Comparison of ENCODE assay signal across 8 cellular contexts in genomic region chr11:57476883-57477506, GRCh38. TPM values are rescaled to one million over a fixed set of nuclear protein-coding genes. Genes with fewer than 3 reads are reported as not detected.
A peak's percentile ranks its signal among the peaks of the same experiment; 100 is the strongest.
DNase-seq lines count a peak whose midpoint lies in the region; ATAC-seq and TF ChIP-seq lines count a peak whose summit lies in the region.

No MANE protein-coding gene starts in this region.

- no peak for DNase-seq in A673 (ENCODE audit: low spot score)
- DNase-seq in SK-N-SH, result no peak
- DNase-seq in NCI-H1436 treated with DMSO at 0.1 percent for 48 hours (lab: John Stamatoyannopoulos, UW), result no peak
- no peak for DNase-seq in OCI-M2 (lab: John Stamatoyannopoulos, UW; ENCODE audit: unreplicated experiment)

- no TSS peak for BruUV-seq in A673 (replicated peaks; lab: Mats Ljungman, UMichigan)

- TF ChIP-seq CTCF in A673 (conservative IDR thresholded peaks at IDR 0.05; ENCODE audit: low read depth, low read length), result peak; percentile 20; the same call in 1 of the 2 replicates
- TF ChIP-seq CTCF in SK-N-SH (IDR thresholded peaks at IDR 0.05), result peak; percentile 28; the same call in 1 of the 2 replicates

- ATAC-seq in GM18502 (IDR thresholded peaks at IDR 0.05; ENCODE audit: poor library complexity, unreplicated experiment), result peak; percentile 44
- peak; percentile 60 for ATAC-seq in HG02943 (IDR thresholded peaks at IDR 0.05; ENCODE audit: low read depth, unreplicated experiment)

- TF ChIP-seq EP300 in SK-N-SH (IDR thresholded peaks at IDR 0.05; ENCODE audit: borderline replicate concordance in 1 of 2, low read depth in 1 of 2, low read length in 1 of 2), result no peak

- peak overlapping the region; percentile 11; the same call in 1 of the 2 replicates for H2AFZ ChIP-seq in SK-N-SH (ENCODE audit: low read depth)

- H3K4me3 ChIP-seq in A673 (ENCODE audit: low read depth, low read length, poor library complexity, severe bottlenecking), result no peak overlapping the region
- peak overlapping the region in 1 of 2 experiments; percentile 29; a peak in 2 of 4 replicates for H3K4me3 ChIP-seq in SK-N-SH (ENCODE audit: low read depth in 2 of 2, low read length in 1 of 2)
- peak overlapping the region; percentile 22 for H3K4me3 ChIP-seq in ectodermal cell (ENCODE audit: insufficient read depth, low read depth, low read length)
- H3K4me3 ChIP-seq in mononuclear cell (ENCODE audit: low read length), result peak overlapping the region; percentile 32

- H3K27me3 ChIP-seq in A673 (replicated peaks; ENCODE audit: insufficient read depth, low read depth, low read length, poor library complexity) (peaks cover 4% of the 10 kb centered on the region), SK-N-SH (ENCODE audit: insufficient read depth) (peaks cover 14% of the 10 kb centered on the region), ectodermal cell (ENCODE audit: control insufficient read depth, insufficient read depth, low read length, poor library complexity, severe bottlenecking) (peaks cover 72% of the 10 kb centered on the region), mononuclear cell (ENCODE audit: insufficient read depth, low read length) (no peaks in the 10 kb centered on the region)

- H3K9ac ChIP-seq in SK-N-SH, result no peak overlapping the region

- no peaks in the 10 kb centered on the region for H3K79me2 ChIP-seq in SK-N-SH (ENCODE audit: insufficient read depth)

- H3K9me2 ChIP-seq in SK-N-SH, result no peaks in the 10 kb centered on the region

- no peak for TF ChIP-seq RAD21 in SK-N-SH (IDR thresholded peaks at IDR 0.05; ENCODE audit: low read length)

- H3K9me3 ChIP-seq in A673 (ENCODE audit: low read depth, low read length, poor library complexity, severe bottlenecking) (no peaks in the 10 kb centered on the region), SK-N-SH (no peaks in the 10 kb centered on the region), ectodermal cell (ENCODE audit: control insufficient read depth, low read length) (no peaks in the 10 kb centered on the region), mononuclear cell (ENCODE audit: low read depth, low read length) (no peaks in the 10 kb centered on the region)

- CTCF ChIA-PET in A673 (lab: Charles Lee) (no interaction called here), SK-N-SH (lab: Yijun Ruan, JAX) (interaction anchor here (0.9 to 27.2 kb wide), 7 partner anchors 15 to 167 kb away, joined by 3 to 517 read pairs (median 7); partner anchors contain the start of genes RTN4RL2, SLC43A1 and TIMM10)

- no peaks in the 10 kb centered on the region for H4K20me1 ChIP-seq in SK-N-SH (ENCODE audit: insufficient read depth)

- 20% methylated on average over 11 of the region's 17 CpGs for WGBS in SK-N-SH (ENCODE audit: low lambda C conversion rate)
- WGBS in ectodermal cell, 2 experiments, result 17 to 19% methylated on average over 16 to 17 of the region's 17 CpGs

- H3K27ac ChIP-seq in A673 (ENCODE audit: low read depth, low read length, poor library complexity, severe bottlenecking) (no peak overlapping the region), SK-N-SH (ENCODE audit: low read depth in 2 of 2, low read length in 1 of 2) (no peak overlapping the region), ectodermal cell (ENCODE audit: insufficient read depth, low read depth, low read length, poor library complexity, severe bottlenecking) (no peak overlapping the region)

- no peaks in the 10 kb centered on the region for H3F3A ChIP-seq in SK-N-SH (replicated peaks; ENCODE audit: insufficient read depth)

- H3K36me3 ChIP-seq in A673 (ENCODE audit: insufficient read depth, low read length, poor library complexity, severe bottlenecking), result no peaks in the 10 kb centered on the region
- no peaks in the 10 kb centered on the region for H3K36me3 ChIP-seq in SK-N-SH (replicated peaks in 1 of 2; ENCODE audit: control insufficient read depth in 1 of 2, insufficient read depth in 2 of 2, low read length in 1 of 2)
- no peaks in the 10 kb centered on the region for H3K36me3 ChIP-seq in ectodermal cell (ENCODE audit: control insufficient read depth, insufficient read depth, low read length)

- H3K4me1 ChIP-seq in A673 (ENCODE audit: insufficient read depth, low read length, poor library complexity, severe bottlenecking), result peaks cover 28% of the 10 kb centered on the region
- H3K4me1 ChIP-seq in SK-N-SH (ENCODE audit: control insufficient read depth in 1 of 2, insufficient read depth in 2 of 2, low read depth in 1 of 2, low read length in 1 of 2), result peaks cover 0 to 8% of the 10 kb centered on the region in 2 experiments; a peak in 1 of 4 replicates
- H3K4me1 ChIP-seq in ectodermal cell (ENCODE audit: control insufficient read depth, insufficient read depth, low read length), result no peaks in the 10 kb centered on the region
- H3K4me1 ChIP-seq in mononuclear cell (ENCODE audit: insufficient read depth, low read length), result peaks cover 46% of the 10 kb centered on the region

- intact Hi-C loops in A673 (cut with micrococcal nuclease; ENCODE audit: unreplicated experiment), result no loop called here

- POLR2A ChIA-PET in A673 (lab: Charles Lee; ENCODE audit: low non-redundant PET) (interaction anchor here (0.5 kb wide), 1 partner anchor 127 kb away, joined by 8 read pairs; no protein-coding TSS in a partner anchor), SK-N-SH (lab: Yijun Ruan, JAX) (interaction anchor here (1.0 kb wide), 1 partner anchor 16 kb away, joined by 3 read pairs; the partner anchor contains the start of gene RTN4RL2)

- peak overlapping the region; percentile 24; the same call in 1 of the 2 replicates for H3K4me2 ChIP-seq in SK-N-SH

TF ChIP-seq in SK-N-SH, 30 proteins besides CTCF, POLR2A, EP300 and RAD21 (continues in another document):
- no peak for TF ChIP-seq SIN3A (IDR thresholded peaks at IDR 0.05; ENCODE audit: borderline replicate concordance, low read depth, low read length)
- no peak for TF ChIP-seq IRF3 (IDR thresholded peaks at IDR 0.05; ENCODE audit: low read depth, low read length)
- no peak for TF ChIP-seq CHD2 (IDR thresholded peaks at IDR 0.05; ENCODE audit: low read length, partially characterized antibody)

RNA-seq across cellular contexts. Expression of gene RTN4RL2, which starts 16.7 kb away (rescaled TPM):
- total RNA-seq in A673 (2021) (5.2 and 7.0 TPM in 2 replicates), mononuclear cell (0.10 TPM)
- 0.08 and 0.30 TPM in 2 replicates for polyA plus RNA-seq in SK-N-SH (2012; rRNA removed)
- polyA plus RNA-seq in SK-N-SH (2012; cell fraction: cytosol; rRNA removed), result 0.13 and 0.39 TPM in 2 replicates
- 0.26 and 0.65 TPM in 2 replicates for polyA plus RNA-seq in SK-N-SH (2012; cell fraction: nucleus; rRNA removed)
- 13.9 TPM for polyA plus RNA-seq in ectodermal cell (2013, experiment 1 of 4)
- 10.3 TPM for polyA plus RNA-seq in ectodermal cell (2013, experiment 2 of 4)
- polyA plus RNA-seq in ectodermal cell (2013, experiment 3 of 4), result 9.9 TPM
- 9.9 TPM for polyA plus RNA-seq in ectodermal cell (2013, experiment 4 of 4)

RNA-seq across cellular contexts. Expression of gene SLC43A1, which starts 38.5 kb away (rescaled TPM):
- total RNA-seq in A673 (2021) (18.4 and 20.5 TPM in 2 replicates), mononuclear cell (4.6 TPM)
- polyA plus RNA-seq in SK-N-SH (2012; rRNA removed), result 3.7 and 4.4 TPM in 2 replicates
- 1.7 and 3.2 TPM in 2 replicates for polyA plus RNA-seq in SK-N-SH (2012; cell fraction: cytosol; rRNA removed)
- polyA plus RNA-seq in SK-N-SH (2012; cell fraction: nucleus; rRNA removed), result 11.4 and 13.9 TPM in 2 replicates
- polyA plus RNA-seq in ectodermal cell (2013, experiment 1 of 4), result 1.4 TPM
- 0.71 TPM for polyA plus RNA-seq in ectodermal cell (2013, experiment 2 of 4)
- polyA plus RNA-seq in ectodermal cell (2013, experiment 3 of 4), result 1.3 TPM
- polyA plus RNA-seq in ectodermal cell (2013, experiment 4 of 4), result 1.5 TPM

RNA-seq across cellular contexts. Expression of gene SLC43A3, which starts 50.1 kb away (rescaled TPM):
- total RNA-seq in A673 (2021) (89.1 and 142 TPM in 2 replicates), mononuclear cell (41.9 TPM)
- 4.1 and 4.7 TPM in 2 replicates for polyA plus RNA-seq in SK-N-SH (2012; rRNA removed)
- 2.4 and 4.4 TPM in 2 replicates for polyA plus RNA-seq in SK-N-SH (2012; cell fraction: cytosol; rRNA removed)
- 5.0 and 7.0 TPM in 2 replicates for polyA plus RNA-seq in SK-N-SH (2012; cell fraction: nucleus; rRNA removed)
- polyA plus RNA-seq in ectodermal cell (2013, experiment 1 of 4), result 17.3 TPM
- 16.3 TPM for polyA plus RNA-seq in ectodermal cell (2013, experiment 2 of 4)
- 10.4 TPM for polyA plus RNA-seq in ectodermal cell (2013, experiment 3 of 4)
- 11.9 TPM for polyA plus RNA-seq in ectodermal cell (2013, experiment 4 of 4)

RNA-seq across cellular contexts. Expression of gene TIMM10, which starts 53.6 kb away (rescaled TPM):
- total RNA-seq in A673 (2021) (165 and 176 TPM in 2 replicates), mononuclear cell (4.8 TPM)
- polyA plus RNA-seq in SK-N-SH (2012; rRNA removed), result 179 and 189 TPM in 2 replicates
- polyA plus RNA-seq in SK-N-SH (2012; cell fraction: cytosol; rRNA removed), result 164 and 176 TPM in 2 replicates
- polyA plus RNA-seq in SK-N-SH (2012; cell fraction: nucleus; rRNA removed), result 53.8 and 76.0 TPM in 2 replicates
- 43.2 TPM for polyA plus RNA-seq in ectodermal cell (2013, experiment 1 of 4)
- polyA plus RNA-seq in ectodermal cell (2013, experiment 2 of 4), result 40.4 TPM
- polyA plus RNA-seq in ectodermal cell (2013, experiment 3 of 4), result 40.3 TPM
- polyA plus RNA-seq in ectodermal cell (2013, experiment 4 of 4), result 44.1 TPM
